Comparison of ENCODE assay signal across 8 cellular contexts in the genomic region with DNA sequence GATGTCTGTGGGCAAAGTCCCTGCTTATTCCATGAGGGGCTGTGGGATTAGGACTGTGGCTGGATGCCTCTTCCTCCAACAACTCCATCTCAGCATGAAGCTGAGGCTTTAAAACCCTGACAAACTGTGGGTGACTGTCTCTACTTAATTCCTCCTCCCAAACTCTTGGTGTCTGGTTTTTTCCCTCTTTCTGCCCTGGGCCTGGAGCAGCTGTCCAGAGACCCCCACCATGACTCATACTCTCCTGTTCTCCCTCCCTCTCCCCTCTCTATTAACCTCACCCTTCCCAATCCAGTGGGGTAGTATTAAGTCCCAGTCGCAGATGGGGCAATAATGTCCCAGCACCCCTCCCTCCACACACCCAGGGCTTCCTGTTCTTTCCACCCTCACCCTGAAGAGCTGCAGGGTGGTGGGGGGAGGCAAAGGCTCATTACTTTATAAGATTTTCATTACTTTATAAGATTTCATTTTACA. TPM values are rescaled to one million over a fixed set of nuclear protein-coding genes. Genes with fewer than 3 reads are reported as not detected.
A peak's percentile ranks its signal among the peaks of the same experiment; 100 is the strongest.
DNase-seq lines count a peak whose midpoint lies in the region; ATAC-seq and TF ChIP-seq lines count a peak whose summit lies in the region.

No MANE protein-coding gene starts in this region.

- peaks cover 5% of the 10 kb centered on the region for H3K36me3 Mint-ChIP-seq in neural progenitor cell

- H4K20me1 ChIP-seq in PC-9 (ENCODE audit: insufficient read depth): no peaks in the 10 kb centered on the region
- H4K20me1 ChIP-seq in neural progenitor cell (ENCODE audit: low read depth): no peaks in the 10 kb centered on the region

- peak overlapping the region; percentile 84 for H3K4me3 ChIP-seq in BJ (ENCODE audit: low read depth, low read length)
- no peak overlapping the region for H3K4me3 ChIP-seq in PC-9
- peak overlapping the region; percentile 63 for H3K4me3 ChIP-seq in epithelial cell of esophagus (ENCODE audit: low read length)
- peak overlapping the region; percentile 92 for H3K4me3 ChIP-seq in neural progenitor cell

- intact Hi-C loops in PC-9 (cut with micrococcal nuclease; ENCODE audit: unreplicated experiment): no loop called here

- H3K79me2 ChIP-seq in PC-9 (ENCODE audit: low read depth): peaks cover 38% of the 10 kb centered on the region
- H3K79me2 ChIP-seq in neural progenitor cell (ENCODE audit: low read depth): peaks cover 51% of the 10 kb centered on the region

- no peak overlapping the region for H3K27ac ChIP-seq in PC-9
- no peak overlapping the region for H3K27ac ChIP-seq in neural progenitor cell

- peak overlapping the region; percentile 96 for H3K9ac ChIP-seq in neural progenitor cell

- H3K9me3 ChIP-seq in PC-9 (ENCODE audit: insufficient read depth, low read depth): no peaks in the 10 kb centered on the region
- H3K9me3 ChIP-seq in neural progenitor cell (ENCODE audit: low read depth): no peaks in the 10 kb centered on the region

- H3K36me3 ChIP-seq in BJ (ENCODE audit: control insufficient read depth, insufficient read depth, low read length) (peaks cover 9% of the 10 kb centered on the region), PC-9 (ENCODE audit: low read depth) (no peaks in the 10 kb centered on the region), neural progenitor cell (no peaks in the 10 kb centered on the region)

- H3K27me3 Mint-ChIP-seq in neural progenitor cell (ENCODE audit: insufficient read depth, low read depth): peaks cover 9% of the 10 kb centered on the region

- H3K4me1 ChIP-seq in PC-9 (replicated peaks; ENCODE audit: insufficient read depth) (peaks cover 31% of the 10 kb centered on the region), neural progenitor cell (peaks cover 25% of the 10 kb centered on the region)

- DNase-seq in BJ (ENCODE audit: low read depth) (no peak), PC-9 (no peak), epithelial cell of esophagus (ENCODE audit: low read depth) (no peak), neural progenitor cell (ENCODE audit: low spot score) (no peak), NCI-H510A (lab: John Stamatoyannopoulos, UW) (no peak), DMS53 treated with DMSO at 0.1 percent for 48 hours (lab: John Stamatoyannopoulos, UW; ENCODE audit: unreplicated experiment) (no peak)

- H3F3A ChIP-seq in PC-9 (ENCODE audit: insufficient read depth, low read depth): peaks cover 6% of the 10 kb centered on the region; the same call in 1 of the 2 replicates
- H3F3A ChIP-seq in neural progenitor cell (ENCODE audit: low read depth): peaks cover 32% of the 10 kb centered on the region

- no TSS peak for BruUV-seq in PC-9 (replicated peaks; lab: Mats Ljungman, UMichigan)

- CTCF ChIA-PET in BJ (lab: Yijun Ruan, JAX) (interaction anchor here (0.8 to 3.2 kb wide), 9 partner anchors 8 to 165 kb away, joined by 3 to 30 read pairs (median 14); a partner anchor contains a TSS), PC-9 (lab: Charles Lee) (no interaction called here)

- H3K4me1 Mint-ChIP-seq in neural progenitor cell: peaks cover 33% of the 10 kb centered on the region

- H3K27ac Mint-ChIP-seq in neural progenitor cell: peak overlapping the region; percentile 99

- H3K4me2 ChIP-seq in PC-9 (peak overlapping the region; percentile 90), neural progenitor cell (peak overlapping the region; percentile 87)

- TF ChIP-seq CTCF in BJ (IDR thresholded peaks at IDR 0.05; ENCODE audit: insufficient read depth, low read depth, low read length): no peak
- no peak for TF ChIP-seq CTCF in PC-9 (conservative IDR thresholded peaks at IDR 0.05)
- TF ChIP-seq CTCF in epithelial cell of esophagus (IDR thresholded peaks at IDR 0.05; ENCODE audit: insufficient read depth, low read depth, low read length, missing control alignments): no peak
- no peak for TF ChIP-seq CTCF in neural progenitor cell (IDR thresholded peaks at IDR 0.05)

- H3K27me3 ChIP-seq in BJ (ENCODE audit: control insufficient read depth, insufficient read depth, low read length): no peaks in the 10 kb centered on the region
- no peaks in the 10 kb centered on the region for H3K27me3 ChIP-seq in PC-9 (ENCODE audit: insufficient read depth, low read depth)
- no peaks in the 10 kb centered on the region for H3K27me3 ChIP-seq in neural progenitor cell

- ATAC-seq in GM21381 (IDR thresholded peaks at IDR 0.05; ENCODE audit: unreplicated experiment): no peak
- ATAC-seq in GM19455 (IDR thresholded peaks at IDR 0.05; ENCODE audit: unreplicated experiment): no peak

- peak overlapping the region; percentile 99 for H3K4me3 Mint-ChIP-seq in neural progenitor cell

- no peak overlapping the region for H2AFZ ChIP-seq in PC-9
- H2AFZ ChIP-seq in neural progenitor cell (replicated peaks): no peak overlapping the region

- H3K9me3 Mint-ChIP-seq in neural progenitor cell: no peaks in the 10 kb centered on the region

- no peaks in the 10 kb centered on the region for H3K9me2 ChIP-seq in PC-9 (ENCODE audit: insufficient read depth)

- POLR2A ChIA-PET in BJ (lab: Charles Lee) (interaction anchor here (2.3 to 2.7 kb wide), 2 partner anchors 14 to 16 kb away, joined by 16 to 30 read pairs; a partner anchor contains a TSS), PC-9 (lab: Charles Lee; ENCODE audit: unreplicated experiment) (no interaction called here)

RNA-seq across cellular contexts. Expression of a gene that starts 2.1 kb away (rescaled TPM):
- polyA plus RNA-seq in BJ (2011; rRNA removed): 6.4 and 8.4 TPM in 2 replicates
- 8.2 and 9.8 TPM in 2 replicates for polyA minus RNA-seq in BJ (2011; rRNA and poly(A)+ RNA removed)
- total RNA-seq in PC-9 (2021) (27.6 and 31.1 TPM in 2 replicates), neural progenitor cell (ENCODE audit: low replicate concordance) (29.9 and 39.9 TPM in 2 replicates)

RNA-seq across cellular contexts. Expression of a gene that starts 11.3 kb away (rescaled TPM):
- polyA plus RNA-seq in BJ (2011; rRNA removed): 34.2 and 40.7 TPM in 2 replicates
- polyA minus RNA-seq in BJ (2011; rRNA and poly(A)+ RNA removed): 11.0 and 14.1 TPM in 2 replicates
- total RNA-seq in PC-9 (2021) (0.60 and 0.83 TPM in 2 replicates), neural progenitor cell (ENCODE audit: low replicate concordance) (0.13 and 0.28 TPM in 2 replicates)

RNA-seq across cellular contexts. Expression of a gene that starts 13.6 kb away (rescaled TPM):
- polyA plus RNA-seq in BJ (2011; rRNA removed): 47.4 and 63.9 TPM in 2 replicates
- 40.1 and 57.1 TPM in 2 replicates for polyA minus RNA-seq in BJ (2011; rRNA and poly(A)+ RNA removed)
- total RNA-seq in PC-9 (2021): 22.5 and 22.9 TPM in 2 replicates
- total RNA-seq in neural progenitor cell (ENCODE audit: low replicate concordance): 12.5 and 16.0 TPM in 2 replicates

RNA-seq across cellular contexts. Expression of a gene that starts 13.9 kb away (rescaled TPM):
- 52.1 and 102 TPM in 2 replicates for polyA plus RNA-seq in BJ (2011; rRNA removed)
- 17.8 and 23.2 TPM in 2 replicates for polyA minus RNA-seq in BJ (2011; rRNA and poly(A)+ RNA removed)
- total RNA-seq in PC-9 (2021) (65.6 and 74.8 TPM in 2 replicates), neural progenitor cell (ENCODE audit: low replicate concordance) (166 and 266 TPM in 2 replicates)
